Comparison of ENCODE assay signal across 1 cellular context in the genomic region with DNA sequence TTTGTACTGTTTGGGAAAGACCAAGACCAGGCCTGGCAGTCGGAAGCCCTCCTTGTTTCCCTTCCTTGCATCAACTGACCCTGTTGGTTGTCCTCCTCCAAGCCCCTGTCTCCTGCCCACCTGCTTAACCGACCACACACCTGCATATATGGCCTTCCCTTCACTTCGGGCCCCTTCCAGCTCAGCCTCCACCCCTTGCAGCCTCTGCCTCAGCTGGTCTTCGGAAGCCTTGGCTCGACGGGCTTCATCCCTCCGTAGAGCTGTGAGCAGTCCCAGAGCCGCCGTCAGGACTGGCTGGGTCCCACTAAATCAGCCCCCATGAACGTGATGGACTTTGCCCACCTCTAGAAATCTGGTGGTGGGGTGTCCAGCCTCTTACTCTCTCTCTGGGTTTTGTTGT.
TF ChIP-seq lines count a peak whose summit lies in the region.

No MANE protein-coding gene starts in this region.

TF ChIP-seq in H1, 55 proteins besides CTCF, POLR2A, EP300 and RAD21:
- TF ChIP-seq CBX5 (IDR thresholded peaks at IDR 0.05; ENCODE audit: low read depth, low read length) (no peak), CREB1 (IDR thresholded peaks at IDR 0.05) (no peak), POU5F1 (IDR thresholded peaks at IDR 0.05; ENCODE audit: low read depth, low read length) (no peak), SIX5 (IDR thresholded peaks at IDR 0.05; ENCODE audit: low read depth, low read length) (no peak), KDM4A (IDR thresholded peaks at IDR 0.05; ENCODE audit: low read depth, low read length, severe bottlenecking) (no peak), SIRT6 (IDR thresholded peaks at IDR 0.05; ENCODE audit: low read length) (no peak), CBX8 (IDR thresholded peaks at IDR 0.05; ENCODE audit: borderline replicate concordance, low read depth, low read length) (no peak), TCF12 (IDR thresholded peaks at IDR 0.05; ENCODE audit: low read depth, low read length) (no peak), RBBP5 (IDR thresholded peaks at IDR 0.05; ENCODE audit: borderline replicate concordance, low read depth, low read length) (no peak), HDAC2 (IDR thresholded peaks at IDR 0.05; ENCODE audit: borderline replicate concordance in 1 of 2, low read depth in 2 of 2, low read length in 2 of 2) (no peak), ZNF274 (IDR thresholded peaks at IDR 0.05; ENCODE audit: borderline replicate concordance, extremely low read depth, low read length) (no peak), SP4 (IDR thresholded peaks at IDR 0.05; ENCODE audit: low read length) (no peak), JUND (IDR thresholded peaks at IDR 0.05; ENCODE audit: low read length) (no peak), ASH2L (IDR thresholded peaks at IDR 0.05; ENCODE audit: low read length) (no peak), BRCA1 (IDR thresholded peaks at IDR 0.05; ENCODE audit: low read depth, low read length) (no peak), GTF2F1 (IDR thresholded peaks at IDR 0.05; ENCODE audit: borderline replicate concordance, low read depth, low read length) (no peak)
- TF ChIP-seq, protein P1, sequence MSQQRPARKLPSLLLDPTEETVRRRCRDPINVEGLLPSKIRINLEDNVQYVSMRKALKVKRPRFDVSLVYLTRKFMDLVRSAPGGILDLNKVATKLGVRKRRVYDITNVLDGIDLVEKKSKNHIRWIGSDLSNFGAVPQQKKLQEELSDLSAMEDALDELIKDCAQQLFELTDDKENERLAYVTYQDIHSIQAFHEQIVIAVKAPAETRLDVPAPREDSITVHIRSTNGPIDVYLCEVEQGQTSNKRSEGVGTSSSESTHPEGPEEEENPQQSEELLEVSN (IDR thresholded peaks at IDR 0.05) = no peak
- TF ChIP-seq, protein P2, sequence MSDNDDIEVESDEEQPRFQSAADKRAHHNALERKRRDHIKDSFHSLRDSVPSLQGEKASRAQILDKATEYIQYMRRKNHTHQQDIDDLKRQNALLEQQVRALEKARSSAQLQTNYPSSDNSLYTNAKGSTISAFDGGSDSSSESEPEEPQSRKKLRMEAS (IDR thresholded peaks at IDR 0.05) = no peak
